ENCODE assay signal across 9 cellular contexts in genomic region chr6:341914-342831, GRCh38. TPM values are rescaled to one million over a fixed set of nuclear protein-coding genes. Genes with fewer than 3 reads are reported as not detected.
A peak's percentile ranks its signal among the peaks of the same experiment; 100 is the strongest.
DNase-seq lines count a peak whose midpoint lies in the region; ATAC-seq lines count a peak whose summit lies in the region.
"Had no signal": no experiment of that assay in that cellular context is flagged by ENCODE, and none has a peak within 500 bp of the region (broad histone marks: within the 10 kb centered on the region; RNA-seq: fewer than 3 reads in every experiment).

No MANE protein-coding gene starts in this region.

- H3K9me2 ChIP-seq in Karpas-422 (replicated peaks; ENCODE audit: insufficient read depth, low read length) = no peaks in the 10 kb centered on the region

- no peak overlapping the region for H3K4me3 ChIP-seq in Karpas-422 (ENCODE audit: low read length)

- H3K9me3 ChIP-seq in Karpas-422 (ENCODE audit: low read length) = no peaks in the 10 kb centered on the region; the same call in 1 of the 2 replicates

- H3K27ac ChIP-seq in Karpas-422 (ENCODE audit: low read length) = no peak overlapping the region

- H3K4me1 Mint-ChIP-seq in stimulated activated effector memory CD8-positive, alpha-beta T cell treated with anti-CD3 and anti-CD28 coated beads, Interleukin-12 subunit alpha, Interleukin-12 subunit beta, amount 100 ng/mL, for 72 hours = peaks cover 62% of the 10 kb centered on the region

- H3K36me3 Mint-ChIP-seq in stimulated activated effector memory CD8-positive, alpha-beta T cell treated with anti-CD3 and anti-CD28 coated beads, Interleukin-12 subunit alpha, Interleukin-12 subunit beta, amount 100 ng/mL, for 72 hours = peaks cover 18% of the 10 kb centered on the region

- H2AFZ ChIP-seq in Karpas-422 (ENCODE audit: low read length) = no peak overlapping the region

- peak overlapping the region; percentile 74 for H3K27ac Mint-ChIP-seq in stimulated activated effector memory CD8-positive, alpha-beta T cell treated with anti-CD3 and anti-CD28 coated beads, Interleukin-12 subunit alpha, Interleukin-12 subunit beta, amount 100 ng/mL, for 72 hours

- H4K20me1 ChIP-seq in Karpas-422 (ENCODE audit: insufficient read depth, low read depth, low read length) = no peaks in the 10 kb centered on the region

- no peaks in the 10 kb centered on the region for H3K79me2 ChIP-seq in Karpas-422 (ENCODE audit: low read length)

- no peaks in the 10 kb centered on the region for H3K9me3 Mint-ChIP-seq in stimulated activated effector memory CD8-positive, alpha-beta T cell treated with anti-CD3 and anti-CD28 coated beads, Interleukin-12 subunit alpha, Interleukin-12 subunit beta, amount 100 ng/mL, for 72 hours

- H3K4me3 Mint-ChIP-seq in stimulated activated effector memory CD8-positive, alpha-beta T cell treated with anti-CD3 and anti-CD28 coated beads, Interleukin-12 subunit alpha, Interleukin-12 subunit beta, amount 100 ng/mL, for 72 hours = peak overlapping the region; percentile 38

- H3K4me1 ChIP-seq in Karpas-422 (ENCODE audit: low read length) = peaks cover 5% of the 10 kb centered on the region

- H3K4me2 ChIP-seq in Karpas-422 (ENCODE audit: low read depth, low read length, poor library complexity, severe bottlenecking) = no peak overlapping the region

- no peaks in the 10 kb centered on the region for H3K27me3 ChIP-seq in Karpas-422 (ENCODE audit: low read length)

- no peak overlapping the region for H3K9ac ChIP-seq in Karpas-422 (ENCODE audit: low read length)

- peak; percentile 70 for ATAC-seq in GM19035 (IDR thresholded peaks at IDR 0.05; ENCODE audit: unreplicated experiment)
- ATAC-seq in HG02623 (IDR thresholded peaks at IDR 0.05; ENCODE audit: unreplicated experiment) = peak; percentile 36
- peak; percentile 45 for ATAC-seq in HG03575 (IDR thresholded peaks at IDR 0.05; ENCODE audit: extremely low read depth, insufficient number of reproducible peaks, low FRiP score, unreplicated experiment)
- peak; percentile 80 for ATAC-seq in stimulated activated effector memory CD8-positive, alpha-beta T cell treated with anti-CD3 and anti-CD28 coated beads, Interleukin-12 subunit alpha, Interleukin-12 subunit beta, amount 100 ng/mL, for 72 hours

- no peaks in the 10 kb centered on the region for H3K36me3 ChIP-seq in Karpas-422 (ENCODE audit: insufficient read depth, low read length)

- DNase-seq in stimulated activated effector memory CD8-positive, alpha-beta T cell treated with anti-CD3 and anti-CD28 coated beads, Interleukin-12 subunit alpha, Interleukin-12 subunit beta, amount 100 ng/mL, for 72 hours (ENCODE audit: low spot score in 2 of 2) = peak; percentile 17 to 80
- DNase-seq in SIG-M5 (lab: John Stamatoyannopoulos, UW) (no peak), NCI-H1105 treated with DMSO at 0.1 percent for 48 hours (lab: John Stamatoyannopoulos, UW) (no peak), Karpas-422 (no peak)
- no peak for DNase-seq in effector CD8-positive, alpha-beta T cell (lab: John Stamatoyannopoulos, UW)
- DNase-seq: GF-D8 had no signal

RNA-seq across cellular contexts. Expression of gene IRF4, which starts 49.4 kb away (rescaled TPM):
- total RNA-seq in Karpas-422 (2014; rRNA removed; shearing (Covaris generic); ENCODE audit: low replicate concordance) = not detected in 2 replicates

RNA-seq across cellular contexts. Expression of gene DUSP22, which starts 49.9 kb away (rescaled TPM):
- total RNA-seq in Karpas-422 (2014; rRNA removed; shearing (Covaris generic); ENCODE audit: low replicate concordance) = 13.2 and 15.7 TPM in 2 replicates

Comparison
In these comparisons a context has a peak if more than half of its experiments do, and no peak if none do; other contexts are left out.
1. DNase-seq: peak in stimulated activated effector memory CD8-positive, alpha-beta T cell treated with anti-CD3 and anti-CD28 coated beads, Interleukin-12 subunit alpha, Interleukin-12 subunit beta, amount 100 ng/mL, for 72 hours (2 of 2); none in SIG-M5 (single experiment), effector CD8-positive, alpha-beta T cell (single experiment), NCI-H1105 treated with DMSO at 0.1 percent for 48 hours (single experiment) and Karpas-422 (single experiment).
2. Peak in every context shown above with its lines, with median percentiles within 50 percentile points of each other: ATAC-seq.